1 cellular context compared by ENCODE assay signal in the genomic region with DNA sequence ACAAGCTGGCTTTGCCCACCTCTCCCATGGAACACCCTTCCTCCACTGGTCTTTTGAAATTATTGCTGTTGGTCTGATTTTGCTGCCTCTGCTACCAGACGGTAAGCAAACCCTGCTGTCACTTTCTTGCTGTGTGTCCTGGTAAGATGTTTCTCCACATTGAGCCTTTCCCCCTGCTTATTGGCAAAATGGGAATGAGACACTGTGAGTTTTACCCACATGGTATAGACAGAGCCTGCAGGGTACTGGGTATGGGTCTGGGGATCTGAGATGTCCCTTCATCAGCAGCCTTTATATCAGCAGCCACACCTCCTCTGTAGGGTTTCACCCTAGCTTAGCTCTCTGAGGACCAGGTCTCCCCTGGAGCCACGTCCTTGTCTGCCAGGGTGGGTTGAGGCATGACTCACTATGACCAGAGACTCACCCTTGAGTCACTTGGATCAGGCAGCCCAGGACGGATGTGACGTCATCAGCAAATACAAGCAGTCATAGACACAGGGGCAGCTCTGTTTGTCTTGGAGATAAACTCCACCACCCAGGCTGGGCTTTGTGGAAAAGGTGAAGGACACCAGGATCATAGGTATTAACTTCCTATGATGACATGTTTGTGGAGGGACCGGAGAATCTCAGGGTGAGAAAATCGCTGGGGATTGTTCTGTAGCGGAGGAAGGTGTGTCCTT.
A peak's percentile ranks its signal among the peaks of the same experiment; 100 is the strongest.
TF ChIP-seq lines count a peak whose summit lies in the region.

No MANE protein-coding gene starts in this region.

TF ChIP-seq in HepG2, 621 proteins besides CTCF, POLR2A, EP300 and RAD21 (continued from another document and continues in another):
- TF ChIP-seq IRX3 (CRISPR knock-in tag; IDR thresholded peaks at IDR 0.05; ENCODE audit: borderline replicate concordance, low read depth) (no peak), ZBTB39 (CRISPR knock-in tag; IDR thresholded peaks at IDR 0.05) (no peak), TAF1 (CRISPR knock-in tag; IDR thresholded peaks at IDR 0.05) (peak; percentile 38; the same call in 1 of the 2 replicates), HMG20A (CRISPR knock-in tag; IDR thresholded peaks at IDR 0.05; ENCODE audit: borderline replicate concordance) (peak; percentile 82; the same call in 1 of the 2 replicates), THRA (CRISPR knock-in tag; IDR thresholded peaks at IDR 0.05; ENCODE audit: borderline replicate concordance) (peak; percentile 94), MAFG (CRISPR knock-in tag; IDR thresholded peaks at IDR 0.05) (no peak), POLR2G (IDR thresholded peaks at IDR 0.05; ENCODE audit: low read depth, low read length) (peak; percentile 76; the same call in 1 of the 2 replicates), SAFB2 (CRISPR knock-in tag; IDR thresholded peaks at IDR 0.05; ENCODE audit: borderline replicate concordance, low read depth) (no peak), ZNF614 (CRISPR knock-in tag; IDR thresholded peaks at IDR 0.05; ENCODE audit: borderline replicate concordance) (peak; percentile 89), ZNF292 (CRISPR knock-in tag; IDR thresholded peaks at IDR 0.05; ENCODE audit: borderline replicate concordance, low read depth) (peak; percentile 69; the same call in 1 of the 2 replicates), KDM6A (CRISPR knock-in tag; IDR thresholded peaks at IDR 0.05; ENCODE audit: low read depth) (peak; percentile 79; the same call in 1 of the 2 replicates), HOXA7 (CRISPR knock-in tag; IDR thresholded peaks at IDR 0.05) (no peak), ZNF563 (CRISPR knock-in tag; IDR thresholded peaks at IDR 0.05) (peak; percentile 26; the same call in 1 of the 2 replicates), POGZ (CRISPR knock-in tag; IDR thresholded peaks at IDR 0.05) (peak; percentile 86), MLXIP (CRISPR knock-in tag; IDR thresholded peaks at IDR 0.05; ENCODE audit: borderline replicate concordance) (no peak), MYC (CRISPR knock-in tag; IDR thresholded peaks at IDR 0.05; ENCODE audit: borderline replicate concordance) (0 out of 2 replicates have a peak, but pooled peaks have one; percentile 27), ZNF260 (CRISPR knock-in tag; IDR thresholded peaks at IDR 0.05; ENCODE audit: borderline replicate concordance, low read depth) (no peak), SETDB1 (CRISPR knock-in tag; IDR thresholded peaks at IDR 0.05; ENCODE audit: borderline replicate concordance) (no peak), ZNF737 (CRISPR knock-in tag; IDR thresholded peaks at IDR 0.05; ENCODE audit: borderline replicate concordance) (no peak), HDAC2 (CRISPR knock-in tag; IDR thresholded peaks at IDR 0.05) (peak; percentile 97), HNF4G (IDR thresholded peaks at IDR 0.05; ENCODE audit: borderline replicate concordance, low read depth, low read length) (peak; percentile 57; the same call in 1 of the 2 replicates), HNF4G (CRISPR knock-in tag; IDR thresholded peaks at IDR 0.05; ENCODE audit: borderline replicate concordance, low read depth) (no peak; the same call in 1 of the 2 replicates), NPAS2 (CRISPR knock-in tag; IDR thresholded peaks at IDR 0.05; ENCODE audit: borderline replicate concordance) (no peak), TRAFD1 (CRISPR knock-in tag; IDR thresholded peaks at IDR 0.05; ENCODE audit: borderline replicate concordance) (no peak)
- TF ChIP-seq, protein P1, sequence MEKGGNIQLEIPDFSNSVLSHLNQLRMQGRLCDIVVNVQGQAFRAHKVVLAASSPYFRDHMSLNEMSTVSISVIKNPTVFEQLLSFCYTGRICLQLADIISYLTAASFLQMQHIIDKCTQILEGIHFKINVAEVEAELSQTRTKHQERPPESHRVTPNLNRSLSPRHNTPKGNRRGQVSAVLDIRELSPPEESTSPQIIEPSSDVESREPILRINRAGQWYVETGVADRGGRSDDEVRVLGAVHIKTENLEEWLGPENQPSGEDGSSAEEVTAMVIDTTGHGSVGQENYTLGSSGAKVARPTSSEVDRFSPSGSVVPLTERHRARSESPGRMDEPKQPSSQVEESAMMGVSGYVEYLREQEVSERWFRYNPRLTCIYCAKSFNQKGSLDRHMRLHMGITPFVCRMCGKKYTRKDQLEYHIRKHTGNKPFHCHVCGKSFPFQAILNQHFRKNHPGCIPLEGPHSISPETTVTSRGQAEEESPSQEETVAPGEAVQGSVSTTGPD (CRISPR knock-in tag; IDR thresholded peaks at IDR 0.05) = peak; percentile 90
- TF ChIP-seq, protein P2, sequence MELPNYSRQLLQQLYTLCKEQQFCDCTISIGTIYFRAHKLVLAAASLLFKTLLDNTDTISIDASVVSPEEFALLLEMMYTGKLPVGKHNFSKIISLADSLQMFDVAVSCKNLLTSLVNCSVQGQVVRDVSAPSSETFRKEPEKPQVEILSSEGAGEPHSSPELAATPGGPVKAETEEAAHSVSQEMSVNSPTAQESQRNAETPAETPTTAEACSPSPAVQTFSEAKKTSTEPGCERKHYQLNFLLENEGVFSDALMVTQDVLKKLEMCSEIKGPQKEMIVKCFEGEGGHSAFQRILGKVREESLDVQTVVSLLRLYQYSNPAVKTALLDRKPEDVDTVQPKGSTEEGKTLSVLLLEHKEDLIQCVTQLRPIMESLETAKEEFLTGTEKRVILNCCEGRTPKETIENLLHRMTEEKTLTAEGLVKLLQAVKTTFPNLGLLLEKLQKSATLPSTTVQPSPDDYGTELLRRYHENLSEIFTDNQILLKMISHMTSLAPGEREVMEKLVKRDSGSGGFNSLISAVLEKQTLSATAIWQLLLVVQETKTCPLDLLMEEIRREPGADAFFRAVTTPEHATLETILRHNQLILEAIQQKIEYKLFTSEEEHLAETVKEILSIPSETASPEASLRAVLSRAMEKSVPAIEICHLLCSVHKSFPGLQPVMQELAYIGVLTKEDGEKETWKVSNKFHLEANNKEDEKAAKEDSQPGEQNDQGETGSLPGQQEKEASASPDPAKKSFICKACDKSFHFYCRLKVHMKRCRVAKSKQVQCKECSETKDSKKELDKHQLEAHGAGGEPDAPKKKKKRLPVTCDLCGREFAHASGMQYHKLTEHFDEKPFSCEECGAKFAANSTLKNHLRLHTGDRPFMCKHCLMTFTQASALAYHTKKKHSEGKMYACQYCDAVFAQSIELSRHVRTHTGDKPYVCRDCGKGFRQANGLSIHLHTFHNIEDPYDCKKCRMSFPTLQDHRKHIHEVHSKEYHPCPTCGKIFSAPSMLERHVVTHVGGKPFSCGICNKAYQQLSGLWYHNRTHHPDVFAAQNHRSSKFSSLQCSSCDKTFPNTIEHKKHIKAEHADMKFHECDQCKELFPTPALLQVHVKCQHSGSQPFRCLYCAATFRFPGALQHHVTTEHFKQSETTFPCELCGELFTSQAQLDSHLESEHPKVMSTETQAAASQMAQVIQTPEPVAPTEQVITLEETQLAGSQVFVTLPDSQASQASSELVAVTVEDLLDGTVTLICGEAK (IDR thresholded peaks at IDR 0.05) = peak; percentile 23; the same call in 1 of the 2 replicates
- TF ChIP-seq, protein P2 (CRISPR knock-in tag; IDR thresholded peaks at IDR 0.05) = no peak; the same call in 1 of the 2 replicates
- TF ChIP-seq, protein P3, sequence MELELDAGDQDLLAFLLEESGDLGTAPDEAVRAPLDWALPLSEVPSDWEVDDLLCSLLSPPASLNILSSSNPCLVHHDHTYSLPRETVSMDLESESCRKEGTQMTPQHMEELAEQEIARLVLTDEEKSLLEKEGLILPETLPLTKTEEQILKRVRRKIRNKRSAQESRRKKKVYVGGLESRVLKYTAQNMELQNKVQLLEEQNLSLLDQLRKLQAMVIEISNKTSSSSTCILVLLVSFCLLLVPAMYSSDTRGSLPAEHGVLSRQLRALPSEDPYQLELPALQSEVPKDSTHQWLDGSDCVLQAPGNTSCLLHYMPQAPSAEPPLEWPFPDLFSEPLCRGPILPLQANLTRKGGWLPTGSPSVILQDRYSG (CRISPR knock-in tag; IDR thresholded peaks at IDR 0.05) = 0 out of 2 replicates have a peak, but pooled peaks have one; percentile 45
